ENCODE assay signal across 2 cellular contexts in the genomic region with DNA sequence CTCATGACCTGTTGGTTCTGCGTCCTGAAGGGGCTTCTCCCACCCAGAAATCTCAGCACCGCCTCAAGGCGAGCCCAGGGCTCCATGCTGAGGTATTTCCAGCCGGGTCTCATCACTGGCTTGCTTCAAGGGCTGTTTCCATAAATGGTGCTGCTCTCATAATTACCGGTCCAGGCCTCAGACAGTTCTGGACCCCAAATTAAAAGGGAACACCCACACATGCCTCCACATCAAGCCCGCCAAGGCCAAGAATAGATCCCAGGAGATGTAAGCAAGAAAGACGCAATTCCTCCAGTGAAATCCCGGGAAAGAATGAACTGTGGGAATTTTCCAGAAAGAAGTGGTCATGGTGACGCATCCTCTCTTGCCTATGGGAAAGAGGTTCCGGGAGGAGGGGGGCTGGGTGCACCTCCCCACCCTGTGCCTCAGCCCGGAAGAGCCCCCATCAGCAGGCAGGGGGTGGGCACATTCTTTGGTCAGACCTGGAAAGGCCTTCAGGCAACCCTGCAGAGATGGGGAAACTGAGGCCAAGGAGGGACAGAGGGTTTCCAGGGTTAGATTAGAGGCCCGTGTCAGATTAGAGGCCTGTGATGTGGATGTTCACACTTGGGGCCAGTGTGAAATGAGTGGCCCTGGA. TPM values are rescaled to one million over a fixed set of nuclear protein-coding genes. Genes with fewer than 3 reads are reported as not detected.
"Had no signal": no experiment of that assay in that cellular context is flagged by ENCODE, and none has a peak within 500 bp of the region (broad histone marks: within the 10 kb centered on the region; RNA-seq: fewer than 3 reads in every experiment).

No MANE protein-coding gene starts in this region.

RNA-seq across cellular contexts. Expression of a gene that starts 7.4 kb away (rescaled TPM):
- total RNA-seq: naive thymus-derived CD8-positive, alpha-beta T cell; smooth muscle cell had no signal
- polyA plus RNA-seq: naive thymus-derived CD8-positive, alpha-beta T cell; smooth muscle cell had no signal

RNA-seq across cellular contexts. Expression of a gene that starts 10.1 kb away (rescaled TPM):
- total RNA-seq: smooth muscle cell had no signal
